1 cellular context compared by ENCODE assay signal in genomic region chr15:79978694-79979519, GRCh38.
A peak's percentile ranks its signal among the peaks of the same experiment; 100 is the strongest.
TF ChIP-seq lines count a peak whose summit lies in the region.

No MANE protein-coding gene starts in this region.

TF ChIP-seq in HepG2, 621 proteins besides CTCF, POLR2A, EP300 and RAD21 (continued from another document and continues in another):
- TF ChIP-seq MTF2 (CRISPR knock-in tag; IDR thresholded peaks at IDR 0.05; ENCODE audit: borderline replicate concordance) (no peak), ZNF891 (CRISPR knock-in tag; IDR thresholded peaks at IDR 0.05) (no peak), ZNF547 (CRISPR knock-in tag; IDR thresholded peaks at IDR 0.05) (no peak), RCOR2 (CRISPR knock-in tag; IDR thresholded peaks at IDR 0.05) (no peak; the same call in none of the 2 replicates), ELF4 (CRISPR knock-in tag; IDR thresholded peaks at IDR 0.05; ENCODE audit: borderline replicate concordance) (peak; percentile 45; the same call in 1 of the 2 replicates), NR0B2 (CRISPR knock-in tag; IDR thresholded peaks at IDR 0.05) (no peak), CENPBD1 (CRISPR knock-in tag; IDR thresholded peaks at IDR 0.05; ENCODE audit: borderline replicate concordance, low read depth) (no peak), EED (CRISPR knock-in tag; IDR thresholded peaks at IDR 0.05) (no peak), JUND (CRISPR knock-in tag; IDR thresholded peaks at IDR 0.05) (0 out of 2 replicates have a peak, but pooled peaks have one; percentile 5), MEIS2 (CRISPR knock-in tag; IDR thresholded peaks at IDR 0.05) (no peak; the same call in 1 of the 2 replicates), ZNF224 (CRISPR knock-in tag; IDR thresholded peaks at IDR 0.05) (no peak), ZKSCAN1 (IDR thresholded peaks at IDR 0.05; ENCODE audit: low read length) (0 out of 2 replicates have a peak, but pooled peaks have one; percentile 47), ZNF430 (CRISPR knock-in tag; IDR thresholded peaks at IDR 0.05) (no peak), RORA (CRISPR knock-in tag; IDR thresholded peaks at IDR 0.05) (0 out of 2 replicates have a peak, but pooled peaks have one; percentile 58), ZNF879 (CRISPR knock-in tag; IDR thresholded peaks at IDR 0.05) (no peak), TGIF2 (CRISPR knock-in tag; IDR thresholded peaks at IDR 0.05) (no peak), ZNF124 (CRISPR knock-in tag; IDR thresholded peaks at IDR 0.05) (no peak), BORCS8-MEF2B (CRISPR knock-in tag; IDR thresholded peaks at IDR 0.05) (peak; percentile 35; the same call in 1 of the 2 replicates), ZNF280D (CRISPR knock-in tag; IDR thresholded peaks at IDR 0.05) (peak; percentile 91), ZBTB43 (CRISPR knock-in tag; conservative IDR thresholded peaks at IDR 0.05) (no peak), PATZ1 (CRISPR knock-in tag; IDR thresholded peaks at IDR 0.05) (0 out of 2 replicates have a peak, but pooled peaks have one; percentile 35), ZNF614 (CRISPR knock-in tag; IDR thresholded peaks at IDR 0.05; ENCODE audit: borderline replicate concordance) (peak; percentile 33; the same call in 1 of the 2 replicates), NFRKB (IDR thresholded peaks at IDR 0.05) (no peak), PRDM4 (CRISPR knock-in tag; IDR thresholded peaks at IDR 0.05; ENCODE audit: borderline replicate concordance) (no peak), HOXA3 (CRISPR knock-in tag; IDR thresholded peaks at IDR 0.05) (peak; percentile 58; the same call in 1 of the 2 replicates), DNMT3B (CRISPR knock-in tag; conservative IDR thresholded peaks at IDR 0.05) (no peak; the same call in 1 of the 2 replicates), SOX5 (CRISPR knock-in tag; IDR thresholded peaks at IDR 0.05; ENCODE audit: borderline replicate concordance) (no peak; the same call in 1 of the 2 replicates), ZSCAN5A (CRISPR knock-in tag; IDR thresholded peaks at IDR 0.05; ENCODE audit: borderline replicate concordance) (peak; percentile 67; the same call in 1 of the 2 replicates), ZNF382 (CRISPR knock-in tag; IDR thresholded peaks at IDR 0.05; ENCODE audit: borderline replicate concordance) (no peak), ZNF264 (CRISPR knock-in tag; IDR thresholded peaks at IDR 0.05) (no peak), ZNF282 (IDR thresholded peaks at IDR 0.05; ENCODE audit: partially characterized antibody) (no peak), ZBTB20 (CRISPR knock-in tag; IDR thresholded peaks at IDR 0.05; ENCODE audit: borderline replicate concordance, low read depth) (peak; percentile 45; the same call in 1 of the 2 replicates), KDM2A (CRISPR knock-in tag; IDR thresholded peaks at IDR 0.05; ENCODE audit: borderline replicate concordance, low read depth) (no peak; the same call in 1 of the 2 replicates), SETDB1 (CRISPR knock-in tag; IDR thresholded peaks at IDR 0.05; ENCODE audit: borderline replicate concordance) (no peak), THYN1 (CRISPR knock-in tag; IDR thresholded peaks at IDR 0.05; ENCODE audit: borderline replicate concordance, low read depth) (no peak), SIN3B (IDR thresholded peaks at IDR 0.05; ENCODE audit: low read length) (no peak), ZBTB38 (CRISPR knock-in tag; IDR thresholded peaks at IDR 0.05) (no peak), ZSCAN29 (CRISPR knock-in tag; conservative IDR thresholded peaks at IDR 0.05) (0 out of 2 replicates have a peak, but pooled peaks have one; percentile 25), SUZ12 (IDR thresholded peaks at IDR 0.05; ENCODE audit: low read depth, low read length) (no peak), FOXO1 (CRISPR knock-in tag; IDR thresholded peaks at IDR 0.05) (peak; percentile 58; the same call in 1 of the 2 replicates), NR3C1 (CRISPR knock-in tag; IDR thresholded peaks at IDR 0.05) (no peak), ZNF720 (CRISPR knock-in tag; IDR thresholded peaks at IDR 0.05) (no peak), SOX6 (IDR thresholded peaks at IDR 0.05) (no peak), SOX6 (CRISPR knock-in tag; IDR thresholded peaks at IDR 0.05) (peak; percentile 87), ATM (IDR thresholded peaks at IDR 0.05; ENCODE audit: borderline replicate concordance) (no peak), MEIS1 (CRISPR knock-in tag; IDR thresholded peaks at IDR 0.05; ENCODE audit: borderline replicate concordance) (no peak), ZNF234 (CRISPR knock-in tag; conservative IDR thresholded peaks at IDR 0.05) (no peak), MAFG (CRISPR knock-in tag; IDR thresholded peaks at IDR 0.05) (no peak), MTF1 (CRISPR knock-in tag; IDR thresholded peaks at IDR 0.05) (no peak), FOXA3 (CRISPR knock-in tag; IDR thresholded peaks at IDR 0.05) (peak; percentile 67), ZBTB2 (CRISPR knock-in tag; IDR thresholded peaks at IDR 0.05; ENCODE audit: low read depth) (no peak), MAFK (conservative IDR thresholded peaks at IDR 0.05 in 1 of 2, IDR thresholded peaks at IDR 0.05 in 1 of 2; ENCODE audit: low read length in 2 of 2) (peak; percentile 29 to 46; a peak in 3 of 4 replicates), ZNF326 (CRISPR knock-in tag; IDR thresholded peaks at IDR 0.05; ENCODE audit: borderline replicate concordance) (no peak), ZFYVE20 (CRISPR knock-in tag; IDR thresholded peaks at IDR 0.05; ENCODE audit: borderline replicate concordance, low read depth) (no peak), MIXL1 (CRISPR knock-in tag; IDR thresholded peaks at IDR 0.05) (peak; percentile 60), KMT2A (CRISPR knock-in tag; IDR thresholded peaks at IDR 0.05) (no peak), PAX8 (CRISPR knock-in tag; IDR thresholded peaks at IDR 0.05; ENCODE audit: borderline replicate concordance) (no peak), RAD51 (IDR thresholded peaks at IDR 0.05; ENCODE audit: borderline replicate concordance) (no peak), ONECUT2 (CRISPR knock-in tag; IDR thresholded peaks at IDR 0.05) (no peak)
